19 cellular contexts compared by ENCODE assay signal in genomic region chr7:158073845-158074840, GRCh38.
DNase-seq lines count a peak whose midpoint lies in the region; ATAC-seq, FAIRE-seq and TF ChIP-seq lines count a peak whose summit lies in the region.
"Had no signal": no experiment of that assay in that cellular context is flagged by ENCODE, and none has a peak within 500 bp of the region (broad histone marks: within the 10 kb centered on the region; RNA-seq: fewer than 3 reads in every experiment).

No MANE protein-coding gene starts in this region.

- DNase-seq in DMS79 treated with DMSO at 0.1 percent for 48 hours (lab: John Stamatoyannopoulos, UW), result peak; percentile 34
- DNase-seq in H1 (ENCODE audit: low read depth in 1 of 2, low spot score in 2 of 2), result no peak
- DNase-seq in neural progenitor cell (ENCODE audit: low spot score), result no peak
- DNase-seq in sciatic nerve (ENCODE audit: low spot score), result peak; percentile 45
- DNase-seq in EL, result no peak
- DNase-seq in superior temporal gyrus (ENCODE audit: extremely low spot score), result no peak
- DNase-seq in AG08395 (ENCODE audit: low spot score), result no peak
- DNase-seq: DND-41, HCEC 1CT, KG1, NCI-H1694, NCI-H446, NCI-H526 treated with DMSO at 0.1 percent for 48 hours, OCI-M1, SHP77 had no signal

- H3K27ac Mint-ChIP-seq in neural progenitor cell, result peak overlapping the region; percentile 92
- H3K27ac Mint-ChIP-seq: CD4-positive, alpha-beta T cell had no signal

- no peak overlapping the region for H2AFZ ChIP-seq in H1 (ENCODE audit: low read length)
- no peak overlapping the region for H2AFZ ChIP-seq in neural progenitor cell (replicated peaks)

- H2BK12ac ChIP-seq in H1 (ENCODE audit: low read depth, low read length), result no peak overlapping the region

- H3K79me2 ChIP-seq in H1 (ENCODE audit: control insufficient read depth in 1 of 2, insufficient read depth in 2 of 2, low read length in 2 of 2), result no peaks in the 10 kb centered on the region
- H3K79me2 ChIP-seq in neural progenitor cell (ENCODE audit: low read depth), result no peaks in the 10 kb centered on the region

- H4K5ac ChIP-seq in H1 (ENCODE audit: insufficient read length, low read depth, low read length), result no peak overlapping the region

- no peak overlapping the region for H2BK5ac ChIP-seq in H1 (ENCODE audit: low read depth, low read length)

- H3K18ac ChIP-seq in H1 (ENCODE audit: extremely low read depth, low read length), result no peak overlapping the region

- H4K8ac ChIP-seq in H1 (ENCODE audit: extremely low read depth, insufficient read depth, low read length), result 0 out of 2 replicates have a peak overlapping the region, but pooled peaks have one; percentile 35

- H3K4ac ChIP-seq in H1 (replicated peaks; ENCODE audit: insufficient read length, low read depth, low read length), result no peak overlapping the region

- H3K9me3 Mint-ChIP-seq in neural progenitor cell, result peaks cover 17% of the 10 kb centered on the region

- TF ChIP-seq RAD21 in H1 (IDR thresholded peaks at IDR 0.05 in 1 of 2, conservative IDR thresholded peaks at IDR 0.05 in 1 of 2; ENCODE audit: low read depth in 2 of 2, low read length in 2 of 2), result no peak

- H3K36me3 ChIP-seq in H1 (ENCODE audit: control insufficient read depth in 2 of 4, insufficient read depth in 4 of 4, low read length in 3 of 4), result no peaks in the 10 kb centered on the region
- H3K36me3 ChIP-seq in neural progenitor cell, result no peaks in the 10 kb centered on the region

- FAIRE-seq in H1 (lab: Jason Lieb, UNC), result no peak
- FAIRE-seq: GM12891, HTR-8/SVneo had no signal

- H3F3A ChIP-seq in neural progenitor cell (ENCODE audit: low read depth), result no peaks in the 10 kb centered on the region

- POLR2A ChIA-PET in H1 (lab: Charles Lee; ENCODE audit: partially characterized antibody), result no interaction called here

- H3K27me3 ChIP-seq in H1 (replicated peaks in 1 of 4; ENCODE audit: control insufficient read depth in 3 of 4, extremely low read depth in 1 of 4, insufficient read depth in 3 of 4, low read length in 3 of 4) (no peaks in the 10 kb centered on the region), neural progenitor cell (no peaks in the 10 kb centered on the region)
- H3K27me3 ChIP-seq: BLaER1 had no signal

- H3K9me3 ChIP-seq in H1 (ENCODE audit: insufficient read depth in 2 of 2, low read depth in 1 of 2, low read length in 1 of 2), result peaks cover 14 to 64% of the 10 kb centered on the region in 2 experiments
- no peaks in the 10 kb centered on the region for H3K9me3 ChIP-seq in neural progenitor cell (ENCODE audit: low read depth)

- no peak overlapping the region for H2AK5ac ChIP-seq in H1 (ENCODE audit: low read depth, low read length)

- H3K14ac ChIP-seq in H1 (ENCODE audit: insufficient read length), result no peak overlapping the region

- H3K56ac ChIP-seq in H1 (replicated peaks; ENCODE audit: insufficient read length, low read depth, low read length), result no peak overlapping the region

- no peak overlapping the region for H3K4me3 Mint-ChIP-seq in neural progenitor cell
- H3K4me3 Mint-ChIP-seq: CD4-positive, alpha-beta T cell had no signal

- H2BK15ac ChIP-seq in H1 (ENCODE audit: low read length), result no peak overlapping the region

- no peak overlapping the region for H3K9ac ChIP-seq in H1 (replicated peaks in 1 of 4; ENCODE audit: extremely low read depth in 1 of 4, low read depth in 3 of 4, low read length in 3 of 4)
- no peak overlapping the region for H3K9ac ChIP-seq in neural progenitor cell
- H3K9ac ChIP-seq: BLaER1 had no signal

- no peak for TF ChIP-seq EP300 in H1 (IDR thresholded peaks at IDR 0.05; ENCODE audit: borderline replicate concordance in 1 of 2, low read depth in 2 of 2, low read length in 2 of 2)

- no peaks in the 10 kb centered on the region for H3K23me2 ChIP-seq in H1 (ENCODE audit: low read depth, low read length)

- H2BK20ac ChIP-seq in H1 (ENCODE audit: low read length), result no peak overlapping the region

- TF ChIP-seq POLR2A in H1 (IDR thresholded peaks at IDR 0.05; ENCODE audit: control extremely low read depth in 1 of 2, low read depth in 2 of 2, low read length in 2 of 2), result no peak

- H3K36me3 Mint-ChIP-seq in neural progenitor cell, result peaks cover 7% of the 10 kb centered on the region

- H3K4me3 ChIP-seq in H1 (ENCODE audit: extremely low read depth in 1 of 4, insufficient read depth in 2 of 4, low read depth in 3 of 4, low read length in 4 of 4) (no peak overlapping the region), neural progenitor cell (no peak overlapping the region)
- H3K4me3 ChIP-seq: BLaER1 had no signal

- H3K4me1 Mint-ChIP-seq in neural progenitor cell, result peaks cover 27% of the 10 kb centered on the region

- no peak overlapping the region for H3K23ac ChIP-seq in H1 (ENCODE audit: insufficient read length)

- TF ChIP-seq CTCF in H1 (IDR thresholded peaks at IDR 0.05; ENCODE audit: control extremely low read depth in 1 of 3, insufficient read depth in 1 of 3, low read depth in 1 of 3, low read length in 3 of 3) (no peak), neural progenitor cell (IDR thresholded peaks at IDR 0.05) (no peak)

- CTCF ChIA-PET in H1 (lab: Charles Lee; ENCODE audit: partially characterized antibody), result no interaction called here

- H4K20me1 ChIP-seq in H1 (replicated peaks in 1 of 2; ENCODE audit: control insufficient read depth in 1 of 2, insufficient read depth in 2 of 2, low read length in 2 of 2) (no peaks in the 10 kb centered on the region), neural progenitor cell (ENCODE audit: low read depth) (no peaks in the 10 kb centered on the region)
- H4K20me1 ChIP-seq: BLaER1 had no signal

- H3K79me1 ChIP-seq in H1 (ENCODE audit: low read depth, low read length), result no peaks in the 10 kb centered on the region

- H4K91ac ChIP-seq in H1 (replicated peaks; ENCODE audit: insufficient read length, low read length), result no peak overlapping the region

- intact Hi-C loops in sciatic nerve (cut with DNase I), result no loop called here

- H3K27ac ChIP-seq in H1 (ENCODE audit: low read depth, low read length) (no peak overlapping the region), neural progenitor cell (no peak overlapping the region)
- H3K27ac ChIP-seq: BLaER1 had no signal

- ATAC-seq in sciatic nerve, result no peak

- no peaks in the 10 kb centered on the region for H3K4me1 ChIP-seq in H1 (replicated peaks in 1 of 4; ENCODE audit: control insufficient read depth in 3 of 4, insufficient read depth in 4 of 4, low read length in 3 of 4)
- peaks cover 4% of the 10 kb centered on the region for H3K4me1 ChIP-seq in neural progenitor cell
- H3K4me1 ChIP-seq: BLaER1 had no signal

- H3K4me2 ChIP-seq in H1 (ENCODE audit: insufficient read depth in 1 of 2, low read depth in 2 of 2, low read length in 2 of 2) (no peak overlapping the region), neural progenitor cell (no peak overlapping the region)
- H3K4me2 ChIP-seq: BLaER1 had no signal

- H3K27me3 Mint-ChIP-seq in neural progenitor cell (ENCODE audit: insufficient read depth, low read depth), result peaks cover 10% of the 10 kb centered on the region

- WGBS in H1 (ENCODE audit: extremely low coverage in 1 of 2, insufficient coverage in 1 of 2, insufficient read length in 1 of 2, insufficient replicate concordance in 2 of 2, low coverage in 1 of 2, low lambda C conversion rate in 2 of 2, missing lambda C conversion rate in 1 of 2), 2 experiments, result 84% methylated on average over 35 of the region's 35 CpGs; no CpG with 5 or more reads in 1 of the 2 experiments

- no peak overlapping the region for H2BK120ac ChIP-seq in H1 (replicated peaks; ENCODE audit: low read depth, low read length)

TF ChIP-seq in H1, 55 proteins besides CTCF, POLR2A, EP300 and RAD21 (continues in another document):
- TF ChIP-seq CREB1 (IDR thresholded peaks at IDR 0.05) (no peak), RXRA (IDR thresholded peaks at IDR 0.05; ENCODE audit: insufficient read depth, low read depth, low read length) (no peak), BRCA1 (IDR thresholded peaks at IDR 0.05; ENCODE audit: low read depth, low read length) (no peak), CTBP2 (IDR thresholded peaks at IDR 0.05; ENCODE audit: borderline replicate concordance, insufficient read depth, insufficient read length, low read length) (no peak), E2F6 (IDR thresholded peaks at IDR 0.05) (no peak), ATF3 (IDR thresholded peaks at IDR 0.05; ENCODE audit: insufficient read depth, low read depth, low read length) (no peak), NRF1 (IDR thresholded peaks at IDR 0.05; ENCODE audit: low read depth, low read length) (no peak), TEAD4 (IDR thresholded peaks at IDR 0.05; ENCODE audit: low read depth, low read length) (no peak), CBX5 (IDR thresholded peaks at IDR 0.05; ENCODE audit: low read depth, low read length) (no peak), EZH2 (IDR thresholded peaks at IDR 0.05; ENCODE audit: low read depth, low read length, severe bottlenecking) (no peak), RFX5 (IDR thresholded peaks at IDR 0.05; ENCODE audit: borderline replicate concordance, low read depth, low read length) (no peak), CEBPB (IDR thresholded peaks at IDR 0.05; ENCODE audit: low read depth, low read length) (no peak), ATF2 (IDR thresholded peaks at IDR 0.05; ENCODE audit: low read length) (no peak), SIX5 (IDR thresholded peaks at IDR 0.05; ENCODE audit: low read depth, low read length) (no peak), RNF2 (IDR thresholded peaks at IDR 0.05; ENCODE audit: borderline replicate concordance, low read depth, low read length, missing control alignments, poor library complexity, severe bottlenecking) (no peak), SP1 (IDR thresholded peaks at IDR 0.05; ENCODE audit: low read depth, low read length) (no peak)

Comparison
In these comparisons a context has a peak if more than half of its experiments do, and no peak if none do; other contexts are left out.
1. DNase-seq: peak in DMS79 treated with DMSO at 0.1 percent for 48 hours (single experiment) and sciatic nerve (single experiment); none in H1 (0 of 2), neural progenitor cell (single experiment), EL (single experiment), superior temporal gyrus (single experiment) and AG08395 (single experiment).